1 cellular context compared by ENCODE assay signal in genomic region chr12:45401008-45401407, GRCh38.
TF ChIP-seq lines count a peak whose summit lies in the region.

No MANE protein-coding gene starts in this region.

TF ChIP-seq in HepG2, 621 proteins besides CTCF, POLR2A, EP300 and RAD21 (continued from another document):
- TF ChIP-seq, protein P1, sequence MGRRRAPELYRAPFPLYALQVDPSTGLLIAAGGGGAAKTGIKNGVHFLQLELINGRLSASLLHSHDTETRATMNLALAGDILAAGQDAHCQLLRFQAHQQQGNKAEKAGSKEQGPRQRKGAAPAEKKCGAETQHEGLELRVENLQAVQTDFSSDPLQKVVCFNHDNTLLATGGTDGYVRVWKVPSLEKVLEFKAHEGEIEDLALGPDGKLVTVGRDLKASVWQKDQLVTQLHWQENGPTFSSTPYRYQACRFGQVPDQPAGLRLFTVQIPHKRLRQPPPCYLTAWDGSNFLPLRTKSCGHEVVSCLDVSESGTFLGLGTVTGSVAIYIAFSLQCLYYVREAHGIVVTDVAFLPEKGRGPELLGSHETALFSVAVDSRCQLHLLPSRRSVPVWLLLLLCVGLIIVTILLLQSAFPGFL (CRISPR knock-in tag; IDR thresholded peaks at IDR 0.05): no peak
TF ChIP-seq in HepG2: peak in this region for 0.
